ENCODE assay signal across 10 cellular contexts in the genomic region with DNA sequence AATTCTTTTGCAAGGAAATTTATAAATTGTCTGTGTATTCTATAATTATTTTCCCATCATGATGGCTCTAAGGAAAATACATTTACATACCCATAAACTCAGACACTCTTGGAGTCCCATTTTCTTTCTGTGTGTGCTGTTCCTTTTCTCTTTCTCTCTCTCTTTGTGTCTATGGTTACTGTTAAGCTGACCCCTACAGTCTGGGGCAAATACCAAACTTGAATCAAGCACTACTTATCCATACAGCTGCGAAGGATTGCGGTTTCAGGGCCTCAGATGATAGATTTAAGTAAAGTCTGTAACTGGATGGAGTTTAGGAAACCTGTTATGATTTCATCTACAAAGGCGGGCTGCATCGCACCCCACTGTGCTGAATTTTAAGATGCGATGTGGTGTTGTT.
DNase-seq lines count a peak whose midpoint lies in the region; TF ChIP-seq lines count a peak whose summit lies in the region.
"Had no signal": no experiment of that assay in that cellular context is flagged by ENCODE, and none has a peak within 500 bp of the region (broad histone marks: within the 10 kb centered on the region; RNA-seq: fewer than 3 reads in every experiment).

No MANE protein-coding gene starts in this region.

- intact Hi-C loops in Caco-2 (cut with micrococcal nuclease; ENCODE audit: unreplicated experiment) = loop anchor here (5.0 kb wide), 1 partner anchor 58 kb away; no protein-coding TSS in a partner anchor

- H3K4me1 Mint-ChIP-seq in Caco-2 (ENCODE audit: low read depth, unreplicated experiment) = peaks cover 18% of the 10 kb centered on the region
- H3K4me1 Mint-ChIP-seq: central memory CD8-positive, alpha-beta T cell had no signal

- H3K27ac Mint-ChIP-seq in Caco-2 (ENCODE audit: unreplicated experiment) = peak overlapping the region; percentile 96

- CTCF ChIA-PET in Caco-2 (lab: Charles Lee) = interaction anchor here (0.8 to 1.4 kb wide), 7 partner anchors 14 to 172 kb away, joined by 3 to 13 read pairs (median 3); no protein-coding TSS in a partner anchor

- no peaks in the 10 kb centered on the region for H3K9me3 Mint-ChIP-seq in Caco-2 (ENCODE audit: unreplicated experiment)
- H3K9me3 Mint-ChIP-seq: central memory CD8-positive, alpha-beta T cell had no signal

- H2AFZ ChIP-seq in neuron (ENCODE audit: low read depth, low read length) = no peak overlapping the region

- H3K9me3 ChIP-seq in Caco-2 = no peaks in the 10 kb centered on the region
- H3K9me3 ChIP-seq in SJCRH30 (replicated peaks) = no peaks in the 10 kb centered on the region
- no peaks in the 10 kb centered on the region for H3K9me3 ChIP-seq in neuron (ENCODE audit: low read length)
- H3K9me3 ChIP-seq: psoas muscle had no signal

- peak overlapping the region; percentile 50 for H3K27ac ChIP-seq in SJCRH30
- H3K27ac ChIP-seq: psoas muscle had no signal

- DNase-seq in Caco-2 = no peak
- DNase-seq in SJCRH30 = peak; percentile 82 to 90
- peak; percentile 36 for DNase-seq in fibroblast of pulmonary artery (ENCODE audit: low read depth)
- no peak for DNase-seq in ureter (ENCODE audit: low spot score)
- DNase-seq in SIG-M5 treated with dmso at 0.1 percent for 504 hours (lab: John Stamatoyannopoulos, UW; ENCODE audit: unreplicated experiment) = no peak
- DNase-seq in pons (ENCODE audit: low spot score) = no peak
- no peak for DNase-seq in SIG-M5 (lab: John Stamatoyannopoulos, UW)

- H3K36me3 ChIP-seq in Caco-2 (ENCODE audit: control insufficient read depth, insufficient read depth, low read length) = no peaks in the 10 kb centered on the region
- no peaks in the 10 kb centered on the region for H3K36me3 ChIP-seq in SJCRH30
- peaks cover 4% of the 10 kb centered on the region for H3K36me3 ChIP-seq in neuron (ENCODE audit: insufficient read depth, low read length)

- POLR2A ChIA-PET in Caco-2 (lab: Charles Lee) = interaction anchor here (1.0 to 1.6 kb wide), 8 partner anchors 9 to 119 kb away, joined by 3 to 20 read pairs (median 6); no protein-coding TSS in a partner anchor

- peak overlapping the region; percentile 46 for H3K4me3 ChIP-seq in Caco-2 (ENCODE audit: low read depth, low read length)
- H3K4me3 ChIP-seq in SJCRH30 = peak overlapping the region; percentile 40
- H3K4me3 ChIP-seq in fibroblast of pulmonary artery (replicated peaks; ENCODE audit: low read depth, low read length) = no peak overlapping the region
- peak overlapping the region; percentile 32 for H3K4me3 ChIP-seq in neuron (ENCODE audit: low read length)

- peak overlapping the region; percentile 80 for H3K4me3 Mint-ChIP-seq in Caco-2 (ENCODE audit: unreplicated experiment)
- H3K4me3 Mint-ChIP-seq: central memory CD8-positive, alpha-beta T cell had no signal

- H3K27me3 ChIP-seq in Caco-2 (replicated peaks; ENCODE audit: control insufficient read depth, insufficient read depth, low read length) (no peaks in the 10 kb centered on the region), SJCRH30 (no peaks in the 10 kb centered on the region), neuron (ENCODE audit: insufficient read depth, low read length) (no peaks in the 10 kb centered on the region)

- no peaks in the 10 kb centered on the region for H3K27me3 Mint-ChIP-seq in Caco-2 (ENCODE audit: insufficient read depth, unreplicated experiment)

- BruUV-seq in Caco-2 (replicated peaks; lab: Mats Ljungman, UMichigan) = no TSS peak

- peaks cover 17% of the 10 kb centered on the region for H3K36me3 Mint-ChIP-seq in Caco-2 (ENCODE audit: insufficient read depth, unreplicated experiment)

- H3K4me1 ChIP-seq in Caco-2 (peaks cover 30% of the 10 kb centered on the region), SJCRH30 (peaks cover 61% of the 10 kb centered on the region), neuron (ENCODE audit: insufficient read depth, low read length) (peaks cover 58% of the 10 kb centered on the region)
- H3K4me1 ChIP-seq: psoas muscle had no signal

- TF ChIP-seq CTCF in Caco-2 (IDR thresholded peaks at IDR 0.05; ENCODE audit: insufficient read depth in 1 of 2, low read depth in 1 of 2, low read length in 1 of 2, severe bottlenecking in 1 of 2, unreplicated experiment in 1 of 2) = no peak
- TF ChIP-seq CTCF in fibroblast of pulmonary artery (IDR thresholded peaks at IDR 0.05; ENCODE audit: low read length, missing control alignments) = no peak

Comparison
In these comparisons a context has a peak if more than half of its experiments do, and no peak if none do; other contexts are left out.
1. DNase-seq: peak in SJCRH30 (2 of 2) and fibroblast of pulmonary artery (single experiment); none in Caco-2 (0 of 2), ureter (single experiment), SIG-M5 treated with dmso at 0.1 percent for 504 hours (single experiment), pons (single experiment) and SIG-M5 (single experiment).